ENCODE assay signal across 8 cellular contexts in genomic region chr1:27594542-27595510, GRCh38. TPM values are rescaled to one million over a fixed set of nuclear protein-coding genes. Genes with fewer than 3 reads are reported as not detected.
DNase-seq lines count a peak whose midpoint lies in the region; ATAC-seq and TF ChIP-seq lines count a peak whose summit lies in the region.

No MANE protein-coding gene starts in this region.

- POLR2A ChIA-PET in BJ (lab: Charles Lee): interaction anchor here (0.7 kb wide), 1 partner anchor 37 kb away, joined by 25 read pairs; no protein-coding TSS in a partner anchor

- peak overlapping the region; percentile 31 for H3K9ac ChIP-seq in muscle layer of colon (ENCODE audit: low read length)

- peaks cover 6% of the 10 kb centered on the region for H3K36me3 ChIP-seq in BJ (ENCODE audit: control insufficient read depth, insufficient read depth, low read length)
- no peaks in the 10 kb centered on the region for H3K36me3 ChIP-seq in muscle layer of colon (ENCODE audit: insufficient read depth, low read length)

- TF ChIP-seq CTCF in BJ (IDR thresholded peaks at IDR 0.05; ENCODE audit: insufficient read depth, low read depth, low read length): no peak
- no peak for TF ChIP-seq CTCF in coronary artery (IDR thresholded peaks at IDR 0.05)

- H3K4me3 ChIP-seq in BJ (ENCODE audit: low read depth, low read length) (no peak overlapping the region), coronary artery (peak overlapping the region; percentile 21), muscle layer of colon (ENCODE audit: low read depth in 1 of 2, low read length in 2 of 2) (peak overlapping the region in 1 of 2 donors; percentile 22)

- DNase-seq in BJ (ENCODE audit: low read depth): peak; percentile 60
- DNase-seq in Kasumi-1 (lab: John Stamatoyannopoulos, UW): peak; percentile 24 to 32
- DNase-seq in coronary artery (ENCODE audit: low spot score): no peak
- DNase-seq in substantia nigra (lab: John Stamatoyannopoulos, UW): no peak
- no peak for DNase-seq in NCI-H2081 treated with DMSO at 0.1 percent for 48 hours (lab: John Stamatoyannopoulos, UW)

- peaks cover 98% of the 10 kb centered on the region for H3K4me1 ChIP-seq in muscle layer of colon (ENCODE audit: insufficient read depth, low read length)

- H3K27me3 ChIP-seq in BJ (ENCODE audit: control insufficient read depth, insufficient read depth, low read length): no peaks in the 10 kb centered on the region
- H3K27me3 ChIP-seq in muscle layer of colon (ENCODE audit: control insufficient read depth in 1 of 2, insufficient read depth in 2 of 2, low read length in 2 of 2): no peaks in the 10 kb centered on the region

- H3K9me3 ChIP-seq in muscle layer of colon (ENCODE audit: low read length): no peaks in the 10 kb centered on the region

- CTCF ChIA-PET in BJ (lab: Yijun Ruan, JAX): interaction anchor here (0.8 to 4.4 kb wide), 9 partner anchors 12 to 295 kb away, joined by 3 to 24 read pairs (median 4); no protein-coding TSS in a partner anchor

- ATAC-seq in GM21367 (IDR thresholded peaks at IDR 0.05; ENCODE audit: unreplicated experiment) (no peak), HG02798 (IDR thresholded peaks at IDR 0.05; ENCODE audit: poor library complexity, unreplicated experiment) (no peak)

- H3K27ac ChIP-seq in coronary artery (peak overlapping the region in 1 of 2 donors; percentile 63), muscle layer of colon (ENCODE audit: low read depth, low read length) (peak overlapping the region; percentile 71), substantia nigra (ENCODE audit: low read depth, low read length, poor library complexity, severe bottlenecking) (no peak overlapping the region)

RNA-seq across cellular contexts. Expression of gene AHDC1, which starts 9.1 kb away (rescaled TPM):
- 3.5 and 4.1 TPM in 2 replicates for polyA plus RNA-seq in BJ (2011; rRNA removed)
- 4.4 and 5.2 TPM in 2 replicates for polyA minus RNA-seq in BJ (2011; rRNA and poly(A)+ RNA removed)

RNA-seq across cellular contexts. Expression of gene FGR, which starts 40.2 kb away (rescaled TPM):
- not detected in 2 replicates for polyA plus RNA-seq in BJ (2011; rRNA removed)
- 0.21 TPM in 1 of 2 replicates, not detected in the other for polyA minus RNA-seq in BJ (2011; rRNA and poly(A)+ RNA removed)

Comparison
In these comparisons a context has a peak if more than half of its experiments do, and no peak if none do; other contexts are left out.
1. DNase-seq: peak in BJ (single experiment) and Kasumi-1 (2 of 2); none in coronary artery (single experiment), substantia nigra (0 of 49) and NCI-H2081 treated with DMSO at 0.1 percent for 48 hours (single experiment).